ENCODE assay signal across 27 cellular contexts in genomic region chr18:70762812-70763211, GRCh38.
"Had no signal": no experiment of that assay in that cellular context is flagged by ENCODE, and none has a peak within 500 bp of the region (broad histone marks: within the 10 kb centered on the region; RNA-seq: fewer than 3 reads in every experiment).

No MANE protein-coding gene starts in this region.

- H3K9me3 Mint-ChIP-seq: endodermal cell, mesothelial cell of epicardium had no signal

- H3K4me3 ChIP-seq: colonic mucosa, esophagus squamous epithelium, gastrocnemius medialis, heart right ventricle, left lung, lower lobe of right lung, mucosa of descending colon had no signal

- H3K36me3 ChIP-seq: colonic mucosa, esophagus squamous epithelium, gastrocnemius medialis, heart right ventricle, left lung, lower lobe of right lung had no signal

- H3K4me1 ChIP-seq: colonic mucosa, esophagus squamous epithelium, gastrocnemius medialis, heart right ventricle, left lung, lower lobe of right lung had no signal

- H3K4me1 Mint-ChIP-seq: endodermal cell, mesothelial cell of epicardium had no signal

- H3K27me3 ChIP-seq: colonic mucosa, esophagus squamous epithelium, gastrocnemius medialis, heart right ventricle, left lung had no signal

- DNase-seq: colonic mucosa; cortex of kidney; effector CD8-positive, alpha-beta T cell; effector memory CD8-positive, alpha-beta T cell; erythroblast; esophagus squamous epithelium; foreskin fibroblast; foreskin melanocyte; gastrocnemius medialis; glutamatergic neuron; head of caudate nucleus; heart right ventricle; hippocampal formation; left cardiac atrium; left lung; left ventricle myocardium superior; lower lobe of right lung; mesenchymal stem cell; mucosa of descending colon had no signal

- H3K27ac Mint-ChIP-seq: dendritic cell treated with granulocyte-macrophage colony-stimulating factor and Interleukin-4, amounts not matched to agents 40 ng/mL and 50 ng/mL, for 4 days; effector memory CD8-positive, alpha-beta T cell; endodermal cell; mesothelial cell of epicardium had no signal

- ATAC-seq: effector memory CD8-positive, alpha-beta T cell; esophagus mucosa; gastrocnemius medialis; heart right ventricle; left cardiac atrium; left lung; left ventricle myocardium superior; lower lobe of right lung; mucosa of descending colon had no signal

- H3K27ac ChIP-seq: colonic mucosa, epithelial cell of prostate, esophagus squamous epithelium, gastrocnemius medialis, heart right ventricle, left lung, lower lobe of right lung had no signal

- H3K4me3 Mint-ChIP-seq: dendritic cell treated with granulocyte-macrophage colony-stimulating factor and Interleukin-4, amounts not matched to agents 40 ng/mL and 50 ng/mL, for 4 days; effector memory CD8-positive, alpha-beta T cell; endodermal cell; mesothelial cell of epicardium had no signal

- H3K36me3 Mint-ChIP-seq: mesothelial cell of epicardium had no signal

- H3K9me3 ChIP-seq: colonic mucosa, gastrocnemius medialis, mucosa of descending colon had no signal

- FAIRE-seq: endometrium, islet of Langerhans, keratinocyte had no signal

- H3K27me3 Mint-ChIP-seq: dendritic cell treated with granulocyte-macrophage colony-stimulating factor and Interleukin-4, amounts not matched to agents 40 ng/mL and 50 ng/mL, for 4 days; effector memory CD8-positive, alpha-beta T cell had no signal
